Comparison of ENCODE assay signal across 27 cellular contexts in genomic region chr6:49564552-49564951, GRCh38. TPM values are rescaled to one million over a fixed set of nuclear protein-coding genes. Genes with fewer than 3 reads are reported as not detected.
DNase-seq lines count a peak whose midpoint lies in the region; ATAC-seq, FAIRE-seq and TF ChIP-seq lines count a peak whose summit lies in the region.
"Had no signal": no experiment of that assay in that cellular context is flagged by ENCODE, and none has a peak within 500 bp of the region (broad histone marks: within the 10 kb centered on the region; RNA-seq: fewer than 3 reads in every experiment).

No MANE protein-coding gene starts in this region.

- no peak overlapping the region for H3K56ac ChIP-seq in mesendoderm (ENCODE audit: low read length)

- no peak for ATAC-seq in GM21423 (IDR thresholded peaks at IDR 0.05; ENCODE audit: unreplicated experiment)
- ATAC-seq: A549 had no signal

- H4K5ac ChIP-seq in mesendoderm (ENCODE audit: low read length): no peak overlapping the region

- H3K27ac ChIP-seq in A673 (ENCODE audit: low read depth, low read length, poor library complexity, severe bottlenecking): no peak overlapping the region
- no peak overlapping the region for H3K27ac ChIP-seq in HEK293 (ENCODE audit: extremely low read depth, low read depth, low read length)
- peak overlapping the region; percentile 97 for H3K27ac ChIP-seq in endothelial cell of umbilical vein (ENCODE audit: insufficient read depth, low read depth, low read length)
- H3K27ac ChIP-seq in mesendoderm (ENCODE audit: low read depth, low read length): no peak overlapping the region
- H3K27ac ChIP-seq: BLaER1 had no signal

- H2BK5ac ChIP-seq in mesendoderm (ENCODE audit: low read length): no peak overlapping the region

- H3K9me3 Mint-ChIP-seq in activated naive CD4-positive, alpha-beta T cell treated with anti-CD3 and anti-CD28 coated beads for 36 hours: no peaks in the 10 kb centered on the region
- H3K9me3 Mint-ChIP-seq: CD8-positive, alpha-beta memory T cell had no signal

- no peak overlapping the region for H3K4me2 ChIP-seq in endothelial cell of umbilical vein (ENCODE audit: insufficient read depth, low read length)
- H3K4me2 ChIP-seq in mesendoderm (ENCODE audit: low read length): no peak overlapping the region
- H3K4me2 ChIP-seq: A549, BLaER1 had no signal

- H2AFZ ChIP-seq in endothelial cell of umbilical vein (ENCODE audit: low read depth, low read length): no peak overlapping the region

- no peak overlapping the region for H3K4me3 Mint-ChIP-seq in activated naive CD4-positive, alpha-beta T cell treated with anti-CD3 and anti-CD28 coated beads for 36 hours
- H3K4me3 Mint-ChIP-seq: CD14-positive monocyte; CD4-positive, alpha-beta memory T cell; CD4-positive, CD25-positive, alpha-beta regulatory T cell; CD8-positive, alpha-beta memory T cell had no signal

- H3K27me3 ChIP-seq in A673 (replicated peaks; ENCODE audit: insufficient read depth, low read depth, low read length, poor library complexity) (no peaks in the 10 kb centered on the region), endothelial cell of umbilical vein (ENCODE audit: control insufficient read depth in 2 of 2, insufficient read depth in 2 of 2, low read length in 2 of 2) (no peaks in the 10 kb centered on the region), mesendoderm (ENCODE audit: insufficient read depth, low read length, poor library complexity) (no peaks in the 10 kb centered on the region)
- H3K27me3 ChIP-seq: BE2C, BLaER1 had no signal

- peaks cover 16% of the 10 kb centered on the region for H3K4me1 ChIP-seq in A673 (ENCODE audit: insufficient read depth, low read length, poor library complexity, severe bottlenecking)
- H3K4me1 ChIP-seq in HEK293 (ENCODE audit: control insufficient read depth, insufficient read depth, low read length): peaks cover 1% of the 10 kb centered on the region
- peaks cover 33% of the 10 kb centered on the region for H3K4me1 ChIP-seq in endothelial cell of umbilical vein (ENCODE audit: control insufficient read depth, extremely low read depth, insufficient read depth, low read length)
- no peaks in the 10 kb centered on the region for H3K4me1 ChIP-seq in mesendoderm (ENCODE audit: control insufficient read depth, low read depth, low read length)
- H3K4me1 ChIP-seq: BLaER1, Caco-2 had no signal

- H3K36me3 Mint-ChIP-seq in activated naive CD4-positive, alpha-beta T cell treated with anti-CD3 and anti-CD28 coated beads for 36 hours (ENCODE audit: low read depth): no peaks in the 10 kb centered on the region
- H3K36me3 Mint-ChIP-seq: CD14-positive monocyte; CD4-positive, alpha-beta memory T cell; CD4-positive, CD25-positive, alpha-beta regulatory T cell; CD8-positive, alpha-beta memory T cell had no signal

- POLR2A ChIA-PET in A673 (lab: Charles Lee; ENCODE audit: low non-redundant PET) (no interaction called here), HEK293 (lab: Yijun Ruan, JAX) (no interaction called here), endothelial cell of umbilical vein (lab: Charles Lee) (no interaction called here)

- H3K4ac ChIP-seq in mesendoderm (ENCODE audit: low read depth, low read length): no peak overlapping the region

- H3K9me3 ChIP-seq in A673 (ENCODE audit: low read depth, low read length, poor library complexity, severe bottlenecking) (no peaks in the 10 kb centered on the region), HEK293 (ENCODE audit: control insufficient read depth, insufficient read depth, low read depth, low read length) (no peaks in the 10 kb centered on the region), endothelial cell of umbilical vein (replicated peaks; ENCODE audit: control insufficient read depth, insufficient read depth, low read length) (no peaks in the 10 kb centered on the region)
- H3K9me3 ChIP-seq: A549, BE2C, BLaER1, Caco-2 had no signal

- DNase-seq in A673 (ENCODE audit: low spot score) (peak; percentile 34), endothelial cell of umbilical vein (ENCODE audit: low read depth, low spot score) (no peak), mesendoderm (no peak)
- DNase-seq in activated naive CD4-positive, alpha-beta T cell treated with anti-CD3 and anti-CD28 coated beads for 36 hours: no peak
- no peak for DNase-seq in activated CD4-positive, alpha-beta T cell treated with anti-CD3 and anti-CD28 coated beads for 1 hour
- DNase-seq: 8988T; ACHN; BE2C; C1 segment of cervical spinal cord; Caco-2; Calu3; CD4-positive, alpha-beta memory T cell; CD4-positive, CD25-positive, alpha-beta regulatory T cell; CD8-positive, alpha-beta memory T cell; DMS79 treated with DMSO at 0.1 percent for 48 hours; GF-D8 had no signal

- no peak overlapping the region for H4K8ac ChIP-seq in mesendoderm (ENCODE audit: low read depth, low read length)

- H3K79me2 ChIP-seq in endothelial cell of umbilical vein (ENCODE audit: control insufficient read depth, insufficient read depth, low read length) (no peaks in the 10 kb centered on the region), mesendoderm (ENCODE audit: control insufficient read depth, insufficient read depth, low read length) (no peaks in the 10 kb centered on the region)

- no peaks in the 10 kb centered on the region for H3K9me1 ChIP-seq in endothelial cell of umbilical vein (replicated peaks; ENCODE audit: control insufficient read depth, extremely low read depth, insufficient read depth, low read length)

- no peak overlapping the region for H3K27ac Mint-ChIP-seq in activated naive CD4-positive, alpha-beta T cell treated with anti-CD3 and anti-CD28 coated beads for 36 hours
- H3K27ac Mint-ChIP-seq: CD14-positive monocyte; CD4-positive, alpha-beta memory T cell; CD4-positive, CD25-positive, alpha-beta regulatory T cell; CD8-positive, alpha-beta memory T cell had no signal

- FAIRE-seq in A204.1 (lab: Jason Lieb, UNC) (peak; percentile 95), endothelial cell of umbilical vein (lab: Jason Lieb, UNC) (no peak)
- FAIRE-seq: A549, D721Med, G401.6, GM12891, GM19239 had no signal

- no peaks in the 10 kb centered on the region for H3K79me1 ChIP-seq in mesendoderm (ENCODE audit: low read length)

- H3K27me3 Mint-ChIP-seq in activated naive CD4-positive, alpha-beta T cell treated with anti-CD3 and anti-CD28 coated beads for 36 hours (ENCODE audit: low read depth): peaks cover 22% of the 10 kb centered on the region
- H3K27me3 Mint-ChIP-seq: CD4-positive, CD25-positive, alpha-beta regulatory T cell had no signal

- TF ChIP-seq CTCF in A673 (conservative IDR thresholded peaks at IDR 0.05; ENCODE audit: low read depth, low read length): no peak
- TF ChIP-seq CTCF in HEK293 (tag by site-specific recombination; IDR thresholded peaks at IDR 0.05): no peak
- TF ChIP-seq CTCF in endothelial cell of umbilical vein (IDR thresholded peaks at IDR 0.05; ENCODE audit: extremely low read depth in 1 of 2, insufficient read depth in 1 of 2, low read depth in 1 of 2, low read length in 2 of 2): no peak

- H2BK120ac ChIP-seq in mesendoderm (ENCODE audit: low read depth, low read length): no peak overlapping the region

- no peak overlapping the region for H2BK15ac ChIP-seq in mesendoderm (replicated peaks; ENCODE audit: low read depth)

- no peak for TF ChIP-seq POLR2A in endothelial cell of umbilical vein (IDR thresholded peaks at IDR 0.05; ENCODE audit: low read depth, low read length)

- BruUV-seq in A673 (replicated peaks; lab: Mats Ljungman, UMichigan) (no TSS peak), endothelial cell of umbilical vein (replicated peaks; lab: Mats Ljungman, UMichigan) (no TSS peak)

- CTCF ChIA-PET in A673 (lab: Charles Lee) (interaction anchor here (0.8 kb wide), 1 partner anchor 42 kb away, joined by 3 read pairs; no protein-coding TSS in a partner anchor), HEK293 (lab: Yijun Ruan, JAX) (interaction anchor here (0.5 to 1.3 kb wide), 4 partner anchors 32 to 112 kb away, joined by 3 to 8 read pairs (median 3); no protein-coding TSS in a partner anchor), endothelial cell of umbilical vein (lab: Charles Lee) (interaction anchor here (2.0 to 17.7 kb wide), 3 partner anchors 11 to 42 kb away, joined by 5 to 205 read pairs (median 22); no protein-coding TSS in a partner anchor)
- CTCF ChIA-PET in activated naive CD4-positive, alpha-beta T cell treated with anti-CD3 and anti-CD28 coated beads for 36 hours (lab: Charles Lee): no interaction called here

- WGBS in mesendoderm (ENCODE audit: extremely low coverage, insufficient coverage, low lambda C conversion rate): no CpG with 5 or more reads among the region's 1 CpG

- no peak overlapping the region for H3K23ac ChIP-seq in mesendoderm (ENCODE audit: low read length)

- dilution Hi-C loops in endothelial cell of umbilical vein (cut with MboI; ENCODE audit: extremely low pct_ligation_motif_present, low sequenced_read_pairs): no loop called here

- intact Hi-C loops in A673 (cut with micrococcal nuclease; ENCODE audit: unreplicated experiment) (loop anchor here (2.0 kb wide), 1 partner anchor 38 kb away; no protein-coding TSS in a partner anchor), endothelial cell of umbilical vein (cut with micrococcal nuclease) (no loop called here)
- intact Hi-C loops in activated naive CD4-positive, alpha-beta T cell treated with anti-CD3 and anti-CD28 coated beads for 36 hours (cut with micrococcal nuclease): no loop called here

- no peaks in the 10 kb centered on the region for H3K36me3 ChIP-seq in A673 (ENCODE audit: insufficient read depth, low read length, poor library complexity, severe bottlenecking)
- H3K36me3 ChIP-seq in HEK293 (ENCODE audit: control insufficient read depth in 2 of 2, insufficient read depth in 1 of 2, low read length in 2 of 2): peaks cover 1 to 3% of the 10 kb centered on the region in 2 experiments; a peak in 2 of 3 replicates
- H3K36me3 ChIP-seq in endothelial cell of umbilical vein (ENCODE audit: control insufficient read depth in 2 of 2, extremely low read depth in 1 of 2, insufficient read depth in 2 of 2, low read length in 2 of 2): no peaks in the 10 kb centered on the region
- H3K36me3 ChIP-seq in mesendoderm (ENCODE audit: control insufficient read depth, insufficient read depth, low read length): no peaks in the 10 kb centered on the region
- H3K36me3 ChIP-seq: BE2C, BLaER1 had no signal

- H3K18ac ChIP-seq in mesendoderm (ENCODE audit: low read length): no peak overlapping the region

- no peaks in the 10 kb centered on the region for H4K20me1 ChIP-seq in endothelial cell of umbilical vein (replicated peaks; ENCODE audit: control insufficient read depth, extremely low read depth, insufficient read depth, low read length)
- H4K20me1 ChIP-seq: BLaER1 had no signal

- H3K4me1 Mint-ChIP-seq in activated naive CD4-positive, alpha-beta T cell treated with anti-CD3 and anti-CD28 coated beads for 36 hours (ENCODE audit: low read depth): no peaks in the 10 kb centered on the region
- H3K4me1 Mint-ChIP-seq: CD14-positive monocyte; CD4-positive, alpha-beta memory T cell; CD4-positive, CD25-positive, alpha-beta regulatory T cell; CD8-positive, alpha-beta memory T cell had no signal

- H3K9ac ChIP-seq in endothelial cell of umbilical vein (replicated peaks; ENCODE audit: extremely low read depth, insufficient read depth, low read length) (no peak overlapping the region), mesendoderm (ENCODE audit: low read length) (no peak overlapping the region)
- H3K9ac ChIP-seq: BLaER1 had no signal

- no peak overlapping the region for H2AK5ac ChIP-seq in mesendoderm (ENCODE audit: low read length)

- no peak overlapping the region for H3K4me3 ChIP-seq in A673 (ENCODE audit: low read depth, low read length, poor library complexity, severe bottlenecking)
- H3K4me3 ChIP-seq in HEK293 (ENCODE audit: low read depth, low read length): no peak overlapping the region
- no peak overlapping the region for H3K4me3 ChIP-seq in endothelial cell of umbilical vein (replicated peaks in 1 of 3; ENCODE audit: insufficient read depth in 1 of 3, low read depth in 1 of 3, low read length in 3 of 3)
- no peak overlapping the region for H3K4me3 ChIP-seq in mesendoderm (ENCODE audit: low read length)
- H3K4me3 ChIP-seq: A549, BLaER1 had no signal

RNA-seq across cellular contexts. Expression of gene C6orf141, which starts 14.1 kb away (rescaled TPM):
- total RNA-seq in A673 (2021): 9.7 and 11.7 TPM in 2 replicates
- total RNA-seq in endothelial cell of umbilical vein: 13.7 and 15.5 TPM in 2 replicates
- polyA plus RNA-seq in endothelial cell of umbilical vein: 4.1 and 5.7 TPM in 2 replicates
- 2.6 and 4.9 TPM in 2 replicates for polyA plus RNA-seq in endothelial cell of umbilical vein (2011; cell fraction: cytosol; rRNA removed)
- 30.8 and 40.7 TPM in 2 replicates for polyA plus RNA-seq in endothelial cell of umbilical vein (2011; cell fraction: nucleus; rRNA removed)
- polyA plus RNA-seq in endothelial cell of umbilical vein (2012): 13.3 and 14.2 TPM in 2 replicates
- 1.9 and 4.3 TPM in 2 replicates for polyA minus RNA-seq in endothelial cell of umbilical vein
- not detected for polyA minus RNA-seq in endothelial cell of umbilical vein (2011; cell fraction: cytosol; rRNA and poly(A)+ RNA removed)
- 8.2 and 8.5 TPM in 2 replicates for polyA minus RNA-seq in endothelial cell of umbilical vein (2011; cell fraction: nucleus; rRNA and poly(A)+ RNA removed)
- total RNA-seq in activated naive CD4-positive, alpha-beta T cell treated with anti-CD3 and anti-CD28 coated beads for 36 hours: under 1 TPM; 0.42 to 0.91 TPM
- 0.95 TPM for polyA plus RNA-seq in mesendoderm (2013, experiment 1 of 2)
- 1.1 TPM for polyA plus RNA-seq in mesendoderm (2013, experiment 2 of 2)
- total RNA-seq: CD4-positive, alpha-beta memory T cell; CD4-positive, CD25-positive, alpha-beta regulatory T cell; CD8-positive, alpha-beta memory T cell had no signal
- polyA plus RNA-seq: AG04450; CD14-positive monocyte; CD4-positive, alpha-beta memory T cell; CD4-positive, CD25-positive, alpha-beta regulatory T cell; CD8-positive, alpha-beta memory T cell had no signal
